Comparison of ENCODE assay signal across 11 cellular contexts in the genomic region with DNA sequence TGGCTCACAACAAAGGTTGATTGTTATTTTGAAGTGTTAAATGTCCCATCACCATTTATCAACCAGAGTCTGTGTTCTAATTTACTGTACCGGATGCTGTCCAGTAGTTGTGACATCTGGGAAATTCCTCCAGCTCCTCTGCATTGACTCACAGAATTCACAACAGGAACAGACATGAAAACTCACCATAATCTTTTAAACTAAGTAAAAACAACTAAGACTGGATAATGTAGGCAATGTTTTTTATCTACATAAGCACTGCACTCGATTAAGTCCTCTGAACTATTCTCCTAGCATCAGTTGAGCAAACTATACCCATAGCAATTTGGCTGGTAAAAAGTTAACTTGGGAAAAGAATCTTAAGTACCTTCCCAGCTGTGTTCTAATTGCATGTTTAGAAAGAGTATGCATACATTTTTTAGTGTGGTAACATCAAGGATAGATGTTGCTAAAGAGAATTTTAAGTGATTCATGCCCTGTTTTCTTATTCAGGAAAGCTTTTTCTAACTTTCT. TPM values are rescaled to one million over a fixed set of nuclear protein-coding genes. Genes with fewer than 3 reads are reported as not detected.
A peak's percentile ranks its signal among the peaks of the same experiment; 100 is the strongest.
DNase-seq lines count a peak whose midpoint lies in the region; ATAC-seq, FAIRE-seq and TF ChIP-seq lines count a peak whose summit lies in the region.
"Had no signal": no experiment of that assay in that cellular context is flagged by ENCODE, and none has a peak within 500 bp of the region (broad histone marks: within the 10 kb centered on the region; RNA-seq: fewer than 3 reads in every experiment).

No MANE protein-coding gene starts in this region.

- no peak overlapping the region for H2BK12ac ChIP-seq in mesenchymal stem cell (ENCODE audit: low read length in 2 of 2)

- H3K27me3 ChIP-seq in AG04450 (ENCODE audit: control insufficient read depth, insufficient read depth, low read length) (no peaks in the 10 kb centered on the region), mammary epithelial cell (ENCODE audit: insufficient read depth, low read length) (no peaks in the 10 kb centered on the region), mesenchymal stem cell (ENCODE audit: control insufficient read depth in 1 of 2, insufficient read depth in 1 of 2, low read length in 2 of 2) (no peaks in the 10 kb centered on the region)
- no peaks in the 10 kb centered on the region for H3K27me3 ChIP-seq in effector memory CD4-positive, alpha-beta T cell (replicated peaks; ENCODE audit: control insufficient read depth, insufficient read depth, low read length, poor library complexity, severe bottlenecking)

- no peak overlapping the region for H4K91ac ChIP-seq in mesenchymal stem cell (ENCODE audit: low read length)

- BruUV-seq in mammary epithelial cell (replicated peaks; lab: Mats Ljungman, UMichigan): no TSS peak

- peak overlapping the region; percentile 81 for H3K4me2 ChIP-seq in mammary epithelial cell (ENCODE audit: insufficient read depth, low read depth, low read length)
- H3K4me2 ChIP-seq in mesenchymal stem cell (ENCODE audit: low read length, poor library complexity, severe bottlenecking): no peak overlapping the region

- peak overlapping the region; percentile 62 for H2AFZ ChIP-seq in mammary epithelial cell (ENCODE audit: low read depth, low read length)
- H2AFZ ChIP-seq in mesenchymal stem cell (ENCODE audit: low read depth, low read length): no peak overlapping the region

- ATAC-seq in GM18517 (IDR thresholded peaks at IDR 0.05; ENCODE audit: unreplicated experiment): no peak
- ATAC-seq in HG02623 (IDR thresholded peaks at IDR 0.05; ENCODE audit: unreplicated experiment): no peak

- no peak overlapping the region for H3K23ac ChIP-seq in mesenchymal stem cell (ENCODE audit: low read length in 2 of 2)

- in situ Hi-C loops in mammary epithelial cell (cut with MboI; ENCODE audit: low sequenced_read_pairs in 2 of 2): no loop called here

- POLR2A ChIA-PET in AG04450 (lab: Yijun Ruan, JAX): interaction anchor here (1.1 to 2.0 kb wide), 3 partner anchors 36 to 284 kb away, joined by 3 to 13 read pairs (median 4); no protein-coding TSS in a partner anchor

- H3K27ac ChIP-seq in AG04450 (ENCODE audit: low read depth, low read length) (peak overlapping the region; percentile 74), mammary epithelial cell (ENCODE audit: insufficient read depth, low read depth, low read length) (peak overlapping the region; percentile 100), mesenchymal stem cell (ENCODE audit: low read length, poor library complexity, severe bottlenecking) (peak overlapping the region; percentile 2)
- no peak overlapping the region for H3K27ac ChIP-seq in effector memory CD4-positive, alpha-beta T cell (ENCODE audit: insufficient read depth, low read length, poor library complexity, severe bottlenecking)

- no peak overlapping the region for H3K18ac ChIP-seq in mesenchymal stem cell (ENCODE audit: low read depth in 1 of 2, low read length in 2 of 2)

- H4K8ac ChIP-seq in mesenchymal stem cell (ENCODE audit: low read length): no peak overlapping the region

- H2BK5ac ChIP-seq in mesenchymal stem cell (ENCODE audit: low read depth, low read length, poor library complexity, severe bottlenecking): no peak overlapping the region

- no peak overlapping the region for H2BK120ac ChIP-seq in mesenchymal stem cell (ENCODE audit: low read depth, low read length)

- H3K79me2 ChIP-seq in mammary epithelial cell (ENCODE audit: insufficient read depth, low read length): no peaks in the 10 kb centered on the region

- no peaks in the 10 kb centered on the region for H3K79me1 ChIP-seq in mesenchymal stem cell (replicated peaks; ENCODE audit: low read length, poor library complexity, severe bottlenecking)

- no peaks in the 10 kb centered on the region for H3K36me3 ChIP-seq in mammary epithelial cell (ENCODE audit: insufficient read depth, low read length)
- H3K36me3 ChIP-seq in mesenchymal stem cell (ENCODE audit: control insufficient read depth in 1 of 2, insufficient read depth in 2 of 2, low read depth in 1 of 2, low read length in 2 of 2): no peaks in the 10 kb centered on the region
- H3K36me3 ChIP-seq in effector memory CD4-positive, alpha-beta T cell (ENCODE audit: control insufficient read depth, insufficient read depth, low read length): no peaks in the 10 kb centered on the region

- TF ChIP-seq CTCF in AG04450 (IDR thresholded peaks at IDR 0.05; ENCODE audit: low read depth, low read length) (no peak), mammary epithelial cell (conservative IDR thresholded peaks at IDR 0.05 in 1 of 2, IDR thresholded peaks at IDR 0.05 in 1 of 2; ENCODE audit: extremely low read depth in 1 of 2, insufficient read depth in 1 of 2, low read depth in 1 of 2, low read length in 2 of 2) (no peak)

- H4K20me1 ChIP-seq in mammary epithelial cell (ENCODE audit: insufficient read depth, low read length): no peaks in the 10 kb centered on the region

- no peak overlapping the region for H3K4ac ChIP-seq in mesenchymal stem cell (ENCODE audit: low read depth in 1 of 2, low read length in 2 of 2)

- DNase-seq in AG04450 (ENCODE audit: low read depth, low spot score) (peak; percentile 54), HTR-8/SVneo (ENCODE audit: insufficient read length, low spot score) (peak; percentile 40), mammary epithelial cell (peak; percentile 97), mesenchymal stem cell (peak; percentile 97)
- no peak for DNase-seq in effector memory CD4-positive, alpha-beta T cell
- no peak for DNase-seq in stimulated activated naive CD4-positive, alpha-beta T cell treated with Interleukin-2 at 50 U/mL for 16 hours (lab: John Stamatoyannopoulos, UW)
- DNase-seq: activated T-cell treated with anti-CD3 and anti-CD28 coated beads, Interleukin-2, amount 50 U/mL, for 4 hours; Caco-2; foreskin melanocyte had no signal

- H3K9ac ChIP-seq in mammary epithelial cell (ENCODE audit: insufficient read depth, low read length): peak overlapping the region; percentile 91
- peak overlapping the region; percentile 90 for H3K9ac ChIP-seq in mesenchymal stem cell (ENCODE audit: low read length)

- WGBS in mammary epithelial cell (ENCODE audit: low coverage, missing lambda C conversion rate): 0% methylated on average over 2 of the region's 2 CpGs
- no CpG with 5 or more reads among the region's 2 CpGs for WGBS in mesenchymal stem cell

- H3K9me3 ChIP-seq in AG04450 (ENCODE audit: control insufficient read depth, insufficient read depth, low read length): peaks cover 2% of the 10 kb centered on the region; the same call in 1 of the 2 replicates
- no peaks in the 10 kb centered on the region for H3K9me3 ChIP-seq in mammary epithelial cell (replicated peaks; ENCODE audit: insufficient read depth, low read length)
- H3K9me3 ChIP-seq in mesenchymal stem cell (ENCODE audit: control insufficient read depth, low read length): no peaks in the 10 kb centered on the region
- H3K9me3 ChIP-seq in effector memory CD4-positive, alpha-beta T cell (ENCODE audit: control insufficient read depth, low read length): no peaks in the 10 kb centered on the region
- H3K9me3 ChIP-seq: Caco-2 had no signal

- H3K4me3 ChIP-seq in AG04450 (ENCODE audit: low read depth, low read length) (no peak overlapping the region), mammary epithelial cell (replicated peaks in 1 of 3; ENCODE audit: insufficient read depth in 1 of 3, low read depth in 2 of 3, low read length in 3 of 3) (peak overlapping the region in 1 of 3 experiments; percentile 12), mesenchymal stem cell (ENCODE audit: insufficient read depth in 1 of 2, low read depth in 1 of 2, low read length in 2 of 2) (no peak overlapping the region)
- no peak overlapping the region for H3K4me3 ChIP-seq in effector memory CD4-positive, alpha-beta T cell (ENCODE audit: insufficient read depth, low read depth, low read length, poor library complexity, severe bottlenecking)

- dilution Hi-C loops in mammary epithelial cell (cut with HindIII; ENCODE audit: low sequenced_read_pairs): loop anchor here (5.0 kb wide), 1 partner anchor 35 kb away; no protein-coding TSS in a partner anchor

- H2BK15ac ChIP-seq in mesenchymal stem cell (ENCODE audit: low read depth, poor library complexity, severe bottlenecking): no peak overlapping the region

- CTCF ChIA-PET in AG04450 (lab: Charles Lee) (interaction anchor here (2.7 kb wide), 1 partner anchor 15 kb away, joined by 13 read pairs; no protein-coding TSS in a partner anchor), mammary epithelial cell (lab: Charles Lee; ENCODE audit: low non-redundant PET) (interaction anchor here (0.7 kb wide), 1 partner anchor 227 kb away, joined by 3 read pairs; no protein-coding TSS in a partner anchor)

- intact Hi-C loops in mammary epithelial cell (cut with micrococcal nuclease): loop anchor here (1.0 kb wide), 3 partner anchors 17 to 42 kb away; no protein-coding TSS in a partner anchor

- FAIRE-seq in HTR-8/SVneo (lab: Jason Lieb, UNC): peak; percentile 81

- H3K14ac ChIP-seq in mesenchymal stem cell (ENCODE audit: low read length in 2 of 2): no peak overlapping the region

- H2AK5ac ChIP-seq in mesenchymal stem cell (ENCODE audit: low read length, severe bottlenecking): no peak overlapping the region

- H3K4me1 ChIP-seq in mammary epithelial cell (ENCODE audit: insufficient read depth, low read length): peaks cover 18% of the 10 kb centered on the region
- no peaks in the 10 kb centered on the region for H3K4me1 ChIP-seq in mesenchymal stem cell (ENCODE audit: control insufficient read depth, insufficient read depth, low read depth, low read length)
- H3K4me1 ChIP-seq in effector memory CD4-positive, alpha-beta T cell (ENCODE audit: control insufficient read depth, insufficient read depth, low read length, poor library complexity, severe bottlenecking): peaks cover 5% of the 10 kb centered on the region
- H3K4me1 ChIP-seq: Caco-2 had no signal

RNA-seq across cellular contexts. Expression of a gene that starts 42.9 kb away (rescaled TPM):
- 110 and 149 TPM in 2 replicates for polyA plus RNA-seq in AG04450 (2011; rRNA removed)
- 118 and 161 TPM in 2 replicates for polyA minus RNA-seq in AG04450 (2011; rRNA and poly(A)+ RNA removed)
- total RNA-seq in mammary epithelial cell: 100 to 1,000 TPM; 165 to 435 TPM
- polyA plus RNA-seq in mammary epithelial cell: 128 TPM
- polyA minus RNA-seq in mammary epithelial cell: 202 TPM
- 35.3 TPM for polyA plus RNA-seq in mesenchymal stem cell (2013, experiment 1 of 2)
- polyA plus RNA-seq in mesenchymal stem cell (2013, experiment 2 of 2): 35.3 TPM

RNA-seq across cellular contexts. Expression of a gene that starts 51.5 kb away (rescaled TPM):
- 0.88 and 1.3 TPM in 2 replicates for polyA plus RNA-seq in AG04450 (2011; rRNA removed)
- polyA minus RNA-seq in AG04450 (2011; rRNA and poly(A)+ RNA removed): 0.69 and 0.87 TPM in 2 replicates
- 1 to 10 TPM; 2.5 to 4.5 TPM for total RNA-seq in mammary epithelial cell
- polyA plus RNA-seq in mammary epithelial cell: 1.6 TPM
- polyA minus RNA-seq in mammary epithelial cell: 38.2 TPM
- polyA plus RNA-seq in mesenchymal stem cell (2013, experiment 1 of 2): 1.1 TPM
- 1.0 TPM for polyA plus RNA-seq in mesenchymal stem cell (2013, experiment 2 of 2)

Comparison
In these comparisons a context has a peak if more than half of its experiments do, and no peak if none do; other contexts are left out.
1. DNase-seq: peak in AG04450 (single experiment), HTR-8/SVneo (single experiment), mammary epithelial cell (single experiment) and mesenchymal stem cell (single experiment); none in effector memory CD4-positive, alpha-beta T cell (0 of 3) and stimulated activated naive CD4-positive, alpha-beta T cell treated with Interleukin-2 at 50 U/mL for 16 hours (single experiment).